In genomic region chr10:126705951-126706565, GRCh38 we compare ENCODE assay signal across 21 cellular contexts. TPM values are rescaled to one million over a fixed set of nuclear protein-coding genes. Genes with fewer than 3 reads are reported as not detected.
A peak's percentile ranks its signal among the peaks of the same experiment; 100 is the strongest.
DNase-seq lines count a peak whose midpoint lies in the region; ATAC-seq and TF ChIP-seq lines count a peak whose summit lies in the region.
"Had no signal": no experiment of that assay in that cellular context is flagged by ENCODE, and none has a peak within 500 bp of the region (broad histone marks: within the 10 kb centered on the region; RNA-seq: fewer than 3 reads in every experiment).

No MANE protein-coding gene starts in this region.

- no peak overlapping the region for H4K8ac ChIP-seq in mesendoderm (ENCODE audit: low read depth, low read length)

- TF ChIP-seq POLR2A in heart left ventricle (IDR thresholded peaks at IDR 0.05) (no peak), thyroid gland (IDR thresholded peaks at IDR 0.05) (no peak)

- ATAC-seq in heart left ventricle (peak; percentile 78 to 92 (median 90)), GM21619 (IDR thresholded peaks at IDR 0.05; ENCODE audit: unreplicated experiment) (no peak)

- H3K4ac ChIP-seq in mesendoderm (ENCODE audit: low read depth, low read length) = no peak overlapping the region

- H3K27ac ChIP-seq in heart left ventricle (no peak overlapping the region), mesendoderm (ENCODE audit: low read depth, low read length) (no peak overlapping the region), thyroid gland (peak overlapping the region; percentile 29 to 75 (median 71))
- H3K27ac ChIP-seq: Peyer's patch had no signal

- intact Hi-C loops in heart left ventricle (cut with DNase I) (no loop called here), thyroid gland (cut with DNase I) (no loop called here)
- intact Hi-C loops in activated T-helper 2 cell treated with anti-CD3 and anti-CD28 coated beads, Interferon-gamma antibody, Interleukin-2, Interleukin-4, amounts not matched to agents 10 μg/mL and 5 μg/mL and 100 μg/mL, durations not matched to agents 14 hours and 24 hours and 36 hours (cut with micrococcal nuclease) = no loop called here

- H3K36me3 Mint-ChIP-seq in activated T-helper 2 cell treated with anti-CD3 and anti-CD28 coated beads, Interferon-gamma antibody, Interleukin-2, Interleukin-4, amounts not matched to agents 10 μg/mL and 5 μg/mL and 100 μg/mL, durations not matched to agents 14 hours and 24 hours and 36 hours (ENCODE audit: low read depth) = no peaks in the 10 kb centered on the region
- H3K36me3 Mint-ChIP-seq: CD4-positive, CD25-positive, alpha-beta regulatory T cell had no signal

- no peak overlapping the region for H3K4me3 ChIP-seq in heart left ventricle
- H3K4me3 ChIP-seq in mesendoderm (ENCODE audit: low read length) = no peak overlapping the region
- H3K4me3 ChIP-seq in thyroid gland (replicated peaks in 1 of 3) = no peak overlapping the region
- H3K4me3 ChIP-seq: Peyer's patch had no signal

- H3K36me3 ChIP-seq in heart left ventricle (no peaks in the 10 kb centered on the region), mesendoderm (ENCODE audit: control insufficient read depth, insufficient read depth, low read length) (no peaks in the 10 kb centered on the region), thyroid gland (no peaks in the 10 kb centered on the region)
- H3K36me3 ChIP-seq: Peyer's patch had no signal

- H4K5ac ChIP-seq in mesendoderm (ENCODE audit: low read length) = no peak overlapping the region

- H3K9me3 Mint-ChIP-seq in activated T-helper 2 cell treated with anti-CD3 and anti-CD28 coated beads, Interferon-gamma antibody, Interleukin-2, Interleukin-4, amounts not matched to agents 10 μg/mL and 5 μg/mL and 100 μg/mL, durations not matched to agents 14 hours and 24 hours and 36 hours = no peaks in the 10 kb centered on the region

- H3K23ac ChIP-seq in mesendoderm (ENCODE audit: low read length) = no peak overlapping the region

- no peak overlapping the region for H3K27ac Mint-ChIP-seq in activated T-helper 2 cell treated with anti-CD3 and anti-CD28 coated beads, Interferon-gamma antibody, Interleukin-2, Interleukin-4, amounts not matched to agents 10 μg/mL and 5 μg/mL and 100 μg/mL, durations not matched to agents 14 hours and 24 hours and 36 hours
- H3K27ac Mint-ChIP-seq: CD4-positive, CD25-positive, alpha-beta regulatory T cell had no signal

- H2BK120ac ChIP-seq in mesendoderm (ENCODE audit: low read depth, low read length) = no peak overlapping the region

- no peak overlapping the region for H3K18ac ChIP-seq in mesendoderm (ENCODE audit: low read length)

- 66 to 75% (median 68%) methylated on average over 3 of the region's 3 CpGs for WGBS in heart left ventricle, 4 donors
- WGBS in mesendoderm (ENCODE audit: extremely low coverage, insufficient coverage, low lambda C conversion rate) = no CpG with 5 or more reads among the region's 3 CpGs
- WGBS in thyroid gland, 2 donors = 17 to 47% methylated on average over 2 to 3 of the region's 3 CpGs

- H3K9me3 ChIP-seq in heart left ventricle (peaks cover 0 to 8% (median 0%) of the 10 kb centered on the region in 12 donors), thyroid gland (no peaks in the 10 kb centered on the region)
- H3K9me3 ChIP-seq: Peyer's patch had no signal

- no peaks in the 10 kb centered on the region for H3K79me2 ChIP-seq in mesendoderm (ENCODE audit: control insufficient read depth, insufficient read depth, low read length)

- H3K4me1 ChIP-seq in heart left ventricle = peaks cover 0 to 6% (median 0%) of the 10 kb centered on the region in 12 donors
- H3K4me1 ChIP-seq in mesendoderm (ENCODE audit: control insufficient read depth, low read depth, low read length) = peaks cover 9% of the 10 kb centered on the region
- peaks cover 25 to 39% of the 10 kb centered on the region in 2 donors for H3K4me1 ChIP-seq in thyroid gland
- H3K4me1 ChIP-seq: Peyer's patch had no signal

- H3K27me3 Mint-ChIP-seq in activated T-helper 2 cell treated with anti-CD3 and anti-CD28 coated beads, Interferon-gamma antibody, Interleukin-2, Interleukin-4, amounts not matched to agents 10 μg/mL and 5 μg/mL and 100 μg/mL, durations not matched to agents 14 hours and 24 hours and 36 hours (ENCODE audit: low read depth) = no peaks in the 10 kb centered on the region

- H3K4me2 ChIP-seq in mesendoderm (ENCODE audit: low read length) = no peak overlapping the region

- H2BK15ac ChIP-seq in mesendoderm (replicated peaks; ENCODE audit: low read depth) = no peak overlapping the region

- peak; percentile 32 for DNase-seq in RPMI7951 (ENCODE audit: low read depth)
- DNase-seq in heart left ventricle = peak in 3 of 5 donors; percentile 22 to 78 (median 53)
- no peak for DNase-seq in mesendoderm
- DNase-seq in thyroid gland = peak; percentile 89 to 96
- DNase-seq in amygdala (lab: John Stamatoyannopoulos, UW) = no peak
- DNase-seq in activated T-helper 2 cell treated with anti-CD3 and anti-CD28 coated beads, Interferon-gamma antibody, Interleukin-2, Interleukin-4, amounts not matched to agents 10 μg/mL and 5 μg/mL and 100 μg/mL, durations not matched to agents 14 hours and 24 hours and 36 hours (ENCODE audit: low spot score) = no peak
- DNase-seq: CD4-positive, CD25-positive, alpha-beta regulatory T cell; EL; GF-D8; Karpas-422; MM.1S; NCI-H1048; NCI-H1417 treated with DMSO at 0.1 percent for 48 hours; NCI-H187; NCI-H2107; NCI-H2227 treated with DMSO at 0.1 percent for 48 hours; NCI-H510A; Peyer's patch had no signal

- peak overlapping the region; percentile 13 for H2AK5ac ChIP-seq in mesendoderm (ENCODE audit: low read length)

- no peak overlapping the region for H3K9ac ChIP-seq in mesendoderm (ENCODE audit: low read length)

- H3K4me3 Mint-ChIP-seq in activated T-helper 2 cell treated with anti-CD3 and anti-CD28 coated beads, Interferon-gamma antibody, Interleukin-2, Interleukin-4, amounts not matched to agents 10 μg/mL and 5 μg/mL and 100 μg/mL, durations not matched to agents 14 hours and 24 hours and 36 hours (ENCODE audit: low read depth) = no peak overlapping the region
- H3K4me3 Mint-ChIP-seq: CD4-positive, CD25-positive, alpha-beta regulatory T cell had no signal

- no peak overlapping the region for H3K56ac ChIP-seq in mesendoderm (ENCODE audit: low read length)

- no peaks in the 10 kb centered on the region for H3K79me1 ChIP-seq in mesendoderm (ENCODE audit: low read length)

- no peaks in the 10 kb centered on the region for H3K4me1 Mint-ChIP-seq in activated T-helper 2 cell treated with anti-CD3 and anti-CD28 coated beads, Interferon-gamma antibody, Interleukin-2, Interleukin-4, amounts not matched to agents 10 μg/mL and 5 μg/mL and 100 μg/mL, durations not matched to agents 14 hours and 24 hours and 36 hours (ENCODE audit: low read depth)
- H3K4me1 Mint-ChIP-seq: CD4-positive, CD25-positive, alpha-beta regulatory T cell had no signal

- H2BK5ac ChIP-seq in mesendoderm (ENCODE audit: low read length) = peak overlapping the region; percentile 40

- no peak for TF ChIP-seq CTCF in heart left ventricle (IDR thresholded peaks at IDR 0.05)
- TF ChIP-seq CTCF in thyroid gland (IDR thresholded peaks at IDR 0.05) = no peak

- H3K27me3 ChIP-seq in heart left ventricle (no peaks in the 10 kb centered on the region), mesendoderm (ENCODE audit: insufficient read depth, low read length, poor library complexity) (no peaks in the 10 kb centered on the region), thyroid gland (no peaks in the 10 kb centered on the region)
- H3K27me3 ChIP-seq: Peyer's patch had no signal

RNA-seq across cellular contexts. Expression of gene C10orf90, which starts 35.6 kb away (rescaled TPM):
- 0.88 and 2.5 TPM in 2 replicates for total RNA-seq in RPMI7951 (2014; rRNA removed; shearing (Covaris generic))
- total RNA-seq in heart left ventricle = not detected
- polyA plus RNA-seq in heart left ventricle = not detected
- 0.53 TPM for polyA plus RNA-seq in mesendoderm (2013, experiment 1 of 2)
- polyA plus RNA-seq in mesendoderm (2013, experiment 2 of 2) = 0.46 TPM
- 1 to 10 TPM in 3 of 4 donors, under 1 TPM in 1; 0.45 to 5.1 (median 2.0) TPM for total RNA-seq in thyroid gland
- total RNA-seq in activated T-helper 2 cell treated with anti-CD3 and anti-CD28 coated beads, Interferon-gamma antibody, Interleukin-2, Interleukin-4, amounts not matched to agents 10 μg/mL and 5 μg/mL and 100 μg/mL, durations not matched to agents 14 hours and 24 hours and 36 hours = not detected in 2 replicates
- total RNA-seq: CD4-positive, CD25-positive, alpha-beta regulatory T cell; OCI-LY7; Peyer's patch had no signal
- polyA plus RNA-seq: BJ; CD4-positive, CD25-positive, alpha-beta regulatory T cell had no signal

Comparison
In these comparisons a context has a peak if more than half of its experiments do, and no peak if none do; other contexts are left out.
1. DNase-seq: peak in RPMI7951 (single experiment), heart left ventricle (3 of 5) and thyroid gland (2 of 2); none in mesendoderm (single experiment), amygdala (0 of 56) and activated T-helper 2 cell treated with anti-CD3 and anti-CD28 coated beads, Interferon-gamma antibody, Interleukin-2, Interleukin-4, amounts not matched to agents 10 μg/mL and 5 μg/mL and 100 μg/mL, durations not matched to agents 14 hours and 24 hours and 36 hours (single experiment).
2. H3K27ac ChIP-seq: peak in thyroid gland (3 of 3); none in heart left ventricle (0 of 12) and mesendoderm (single experiment).